ENCODE assay signal across 1 cellular context in genomic region chr2:231786177-231786916, GRCh38.
TF ChIP-seq lines count a peak whose summit lies in the region.

COPS7B (plus strand) TSS chr2:231786445; CDS start chr2:231788571, 2,126 bp downstream.

TF ChIP-seq in GM23338, 12 proteins besides CTCF, POLR2A, EP300 and RAD21 (continued from another document):
- TF ChIP-seq ZNF462 (CRISPR knock-in tag; IDR thresholded peaks at IDR 0.05): no peak
TF ChIP-seq in GM23338: peak in this region for 3.
